Comparison of ENCODE assay signal across 1 cellular context in the genomic region with DNA sequence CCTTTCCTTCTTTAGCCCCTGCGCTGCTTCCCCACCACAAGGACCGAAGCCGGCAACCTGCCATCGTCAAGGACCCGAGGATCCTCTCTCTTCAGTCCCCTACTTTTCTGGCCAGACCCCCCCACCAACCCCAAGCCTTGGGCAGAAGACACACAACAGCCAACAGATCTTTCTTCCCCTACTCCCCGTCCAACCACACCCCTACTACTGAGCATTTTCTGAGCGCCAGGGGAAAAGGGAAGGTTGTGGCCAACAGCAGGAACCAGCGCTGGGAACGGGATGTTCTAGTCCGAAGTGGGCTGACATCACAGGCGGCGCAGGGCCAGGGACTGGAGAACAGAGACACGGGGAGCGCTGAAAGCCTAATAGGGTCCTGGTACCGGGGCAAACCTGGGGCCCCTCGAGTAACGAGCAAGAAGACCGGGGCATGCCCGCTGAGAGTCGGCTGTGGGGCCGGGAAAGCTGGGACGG.
TF ChIP-seq lines count a peak whose summit lies in the region.

No MANE protein-coding gene starts in this region.

TF ChIP-seq in neural cell, 6 proteins besides CTCF, POLR2A, EP300 and RAD21 (continued from another document):
- TF ChIP-seq EZH2 (IDR thresholded peaks at IDR 0.05; ENCODE audit: borderline replicate concordance, insufficient read depth, low read length, poor library complexity, severe bottlenecking) = no peak
- TF ChIP-seq TAF1 (IDR thresholded peaks at IDR 0.05; ENCODE audit: low read depth) = no peak
- no peak for TF ChIP-seq SMC3 (conservative IDR thresholded peaks at IDR 0.05; ENCODE audit: poor library complexity)
- no peak for TF ChIP-seq POLR2AphosphoS5 (IDR thresholded peaks at IDR 0.05)
